26 cellular contexts compared by ENCODE assay signal in genomic region chr12:107894589-107894988, GRCh38.
DNase-seq lines count a peak whose midpoint lies in the region; ATAC-seq, FAIRE-seq and TF ChIP-seq lines count a peak whose summit lies in the region.
"Had no signal": no experiment of that assay in that cellular context is flagged by ENCODE, and none has a peak within 500 bp of the region (broad histone marks: within the 10 kb centered on the region; RNA-seq: fewer than 3 reads in every experiment).

No MANE protein-coding gene starts in this region.

- H3K4me3 ChIP-seq in HCT116 (replicated peaks in 1 of 2; ENCODE audit: low read depth in 1 of 2, low read length in 2 of 2) (no peak overlapping the region), astrocyte (ENCODE audit: insufficient read depth, low read depth, low read length) (no peak overlapping the region), fibroblast of the aortic adventitia (ENCODE audit: low read depth, low read length) (no peak overlapping the region), A673 (ENCODE audit: low read depth, low read length, poor library complexity, severe bottlenecking) (no peak overlapping the region), tibial nerve (no peak overlapping the region)
- H3K4me3 ChIP-seq: SJSA1 had no signal

- intact Hi-C loops in HCT116 (cut with micrococcal nuclease), result no loop called here
- intact Hi-C loops in A673 (cut with micrococcal nuclease; ENCODE audit: unreplicated experiment), result no loop called here
- intact Hi-C loops in CD14-positive monocyte (cut with micrococcal nuclease), result no loop called here

- H4K91ac ChIP-seq in H9 (ENCODE audit: insufficient read length, low read depth, low read length), result no peak overlapping the region

- H3K27me3 ChIP-seq in HCT116 (ENCODE audit: insufficient read depth, low read length) (peaks cover 12% of the 10 kb centered on the region), astrocyte (ENCODE audit: insufficient read depth, low read length) (no peaks in the 10 kb centered on the region), H9 (ENCODE audit: insufficient read depth, low read length) (no peaks in the 10 kb centered on the region), A673 (replicated peaks; ENCODE audit: insufficient read depth, low read depth, low read length, poor library complexity) (peaks cover 44% of the 10 kb centered on the region), tibial nerve (peaks cover 0 to 4% of the 10 kb centered on the region in 2 donors)

- no peaks in the 10 kb centered on the region for H3K23me2 ChIP-seq in H9 (ENCODE audit: insufficient read length, low read depth, low read length, poor library complexity, severe bottlenecking)

- H3K79me2 ChIP-seq in HCT116 (ENCODE audit: insufficient read depth, low read length) (no peaks in the 10 kb centered on the region), astrocyte (ENCODE audit: insufficient read depth, low read length) (no peaks in the 10 kb centered on the region), H9 (ENCODE audit: insufficient read depth, low read length) (no peaks in the 10 kb centered on the region)

- no peak overlapping the region for H3T11ph ChIP-seq in H9 (ENCODE audit: low read length)

- no peaks in the 10 kb centered on the region for H3K79me1 ChIP-seq in H9 (ENCODE audit: insufficient read depth, low read depth, low read length, poor library complexity, severe bottlenecking)

- H3K9me3 Mint-ChIP-seq in astrocyte (ENCODE audit: unreplicated experiment) (no peaks in the 10 kb centered on the region), H9 (no peaks in the 10 kb centered on the region), CD14-positive monocyte (no peaks in the 10 kb centered on the region)

- TF ChIP-seq POLR2A in HCT116 (IDR thresholded peaks at IDR 0.05; ENCODE audit: borderline replicate concordance, extremely low read depth, insufficient read depth, insufficient read length), result no peak
- TF ChIP-seq POLR2A in tibial nerve (IDR thresholded peaks at IDR 0.05), result no peak

- POLR2A ChIA-PET in HCT116 (lab: Charles Lee) (no interaction called here), A673 (lab: Charles Lee; ENCODE audit: low non-redundant PET) (no interaction called here)

- no peaks in the 10 kb centered on the region for H3K36me3 Mint-ChIP-seq in astrocyte (ENCODE audit: low read depth, unreplicated experiment)
- no peaks in the 10 kb centered on the region for H3K36me3 Mint-ChIP-seq in H9 (ENCODE audit: insufficient read depth in 1 of 3, low read depth in 3 of 3)
- no peaks in the 10 kb centered on the region for H3K36me3 Mint-ChIP-seq in CD14-positive monocyte

- H3K9ac ChIP-seq in HCT116 (ENCODE audit: low read length) (no peak overlapping the region), astrocyte (ENCODE audit: low read length) (no peak overlapping the region), H9 (ENCODE audit: extremely low read depth, insufficient read length, low read length) (no peak overlapping the region)
- H3K9ac ChIP-seq: KMS-11 had no signal

- H2BK12ac ChIP-seq in H9 (ENCODE audit: insufficient read length, low read depth, low read length), result no peak overlapping the region

- BruUV-seq in HCT116 (replicated peaks; lab: Mats Ljungman, UMichigan) (no TSS peak), A673 (replicated peaks; lab: Mats Ljungman, UMichigan) (no TSS peak)

- DNase-seq in A172 (ENCODE audit: low spot score) (peak; percentile 41), HCT116 (ENCODE audit: low read depth, low spot score) (no peak), astrocyte (ENCODE audit: low read depth) (no peak), fibroblast of the aortic adventitia (ENCODE audit: low read depth) (peak; percentile 5), H9 (no peak), A673 (ENCODE audit: low spot score) (no peak), CD14-positive monocyte (ENCODE audit: low spot score) (no peak), tibial nerve (ENCODE audit: low spot score in 2 of 2) (no peak)
- DNase-seq: COR-L47; DND-41; GF-D8; H7; NCI-H1105 treated with DMSO at 0.1 percent for 48 hours; NCI-H2029 treated with DMSO at 0.1 percent for 48 hours; NCI-H226; NCI-H510A treated with DMSO at 0.1 percent for 48 hours; NCI-H774; NK-92 treated with Interleukin-12 subunit alpha and Interleukin-12 subunit beta, amount 100 ng/mL, for 24 hours; T-helper 1 cell had no signal

- no peak overlapping the region for H4K5ac ChIP-seq in H9 (ENCODE audit: insufficient read length, low read depth, low read length)

- H3K27ac Mint-ChIP-seq in astrocyte (ENCODE audit: unreplicated experiment) (no peak overlapping the region), H9 (no peak overlapping the region), CD14-positive monocyte (no peak overlapping the region)
- H3K27ac Mint-ChIP-seq: B cell had no signal

- H4K8ac ChIP-seq in H9 (replicated peaks; ENCODE audit: insufficient read length, low read depth, low read length), result no peak overlapping the region

- H3K4me1 ChIP-seq in HCT116 (ENCODE audit: control insufficient read depth in 1 of 2, insufficient read depth in 2 of 2, low read length in 2 of 2), result peaks cover 0 to 3% of the 10 kb centered on the region in 2 experiments; a peak in 1 of 4 replicates
- H3K4me1 ChIP-seq in astrocyte (ENCODE audit: insufficient read depth, low read length), result no peaks in the 10 kb centered on the region
- no peaks in the 10 kb centered on the region for H3K4me1 ChIP-seq in H9 (ENCODE audit: insufficient read depth, low read length)
- no peaks in the 10 kb centered on the region for H3K4me1 ChIP-seq in A673 (ENCODE audit: insufficient read depth, low read length, poor library complexity, severe bottlenecking)
- no peaks in the 10 kb centered on the region for H3K4me1 ChIP-seq in tibial nerve
- H3K4me1 ChIP-seq: SJSA1 had no signal

- H3K56ac ChIP-seq in H9 (ENCODE audit: insufficient read length, low read depth, low read length), result no peak overlapping the region

- RAD21 ChIA-PET in HCT116 (lab: Charles Lee; ENCODE audit: low non-redundant PET in 1 of 2, low total read pairs in 2 of 2, uncharacterized antibody in 2 of 2, unreplicated experiment in 2 of 2), result no interaction called here

- WGBS in H9 (ENCODE audit: extremely low coverage, insufficient read length, low lambda C conversion rate), result no CpG with 5 or more reads among the region's 3 CpGs
- WGBS in tibial nerve, 2 donors, result 76 to 77% methylated on average over 3 of the region's 3 CpGs

- no peak overlapping the region for H3K4me3 Mint-ChIP-seq in astrocyte (ENCODE audit: unreplicated experiment)
- H3K4me3 Mint-ChIP-seq in H9, result no peak overlapping the region
- H3K4me3 Mint-ChIP-seq in CD14-positive monocyte, result no peak overlapping the region
- H3K4me3 Mint-ChIP-seq: B cell had no signal

- no peak for TF ChIP-seq RAD21 in HCT116 (IDR thresholded peaks at IDR 0.05; ENCODE audit: low read depth)

- H2BK15ac ChIP-seq in H9 (ENCODE audit: low read depth, low read length), result no peak overlapping the region

- no peak for TF ChIP-seq EP300 in tibial nerve (IDR thresholded peaks at IDR 0.05)

- H3K27ac ChIP-seq in HCT116 (ENCODE audit: low read depth, low read length) (no peak overlapping the region), astrocyte (ENCODE audit: low read depth, low read length) (no peak overlapping the region), H9 (ENCODE audit: insufficient read length, low read depth, low read length) (no peak overlapping the region), A673 (ENCODE audit: low read depth, low read length, poor library complexity, severe bottlenecking) (no peak overlapping the region), tibial nerve (no peak overlapping the region)
- H3K27ac ChIP-seq: 22Rv1, HL-60, KMS-11, SJSA1 had no signal

- H3K14ac ChIP-seq in H9 (ENCODE audit: insufficient read depth, low read length), result no peak overlapping the region

- H4K20me1 ChIP-seq in HCT116 (ENCODE audit: insufficient read depth) (no peaks in the 10 kb centered on the region), astrocyte (ENCODE audit: insufficient read depth, low read length) (no peaks in the 10 kb centered on the region), H9 (ENCODE audit: control insufficient read depth, insufficient read depth, insufficient read length) (no peaks in the 10 kb centered on the region)

- ATAC-seq in HCT116, result peak; percentile 30; the same call in 1 of the 2 replicates
- ATAC-seq: Panc1, Right ventricle myocardium inferior had no signal

- H3K4me1 Mint-ChIP-seq in astrocyte (ENCODE audit: low read depth, unreplicated experiment) (no peaks in the 10 kb centered on the region), H9 (no peaks in the 10 kb centered on the region), CD14-positive monocyte (peaks cover 3% of the 10 kb centered on the region)
- H3K4me1 Mint-ChIP-seq: B cell had no signal

- H3K9me3 ChIP-seq in HCT116 (ENCODE audit: control insufficient read depth in 1 of 2, insufficient read depth in 1 of 2, low read depth in 1 of 2, low read length in 2 of 2), result no peaks in the 10 kb centered on the region
- no peaks in the 10 kb centered on the region for H3K9me3 ChIP-seq in astrocyte (ENCODE audit: insufficient read depth, low read depth, low read length)
- H3K9me3 ChIP-seq in H9 (ENCODE audit: control insufficient read depth, low read depth, low read length), result no peaks in the 10 kb centered on the region
- no peaks in the 10 kb centered on the region for H3K9me3 ChIP-seq in A673 (ENCODE audit: low read depth, low read length, poor library complexity, severe bottlenecking)
- no peaks in the 10 kb centered on the region for H3K9me3 ChIP-seq in tibial nerve
- H3K9me3 ChIP-seq: SJSA1 had no signal

- H3K9me2 ChIP-seq in HCT116 (ENCODE audit: insufficient read depth), result no peaks in the 10 kb centered on the region

- H3K4me2 ChIP-seq in HCT116 (ENCODE audit: low read length), result no peak overlapping the region
- H3K4me2 ChIP-seq in astrocyte (ENCODE audit: low read length), result no peak overlapping the region
- no peak overlapping the region for H3K4me2 ChIP-seq in H9 (ENCODE audit: insufficient read depth, insufficient read length, low read length)
- H3K4me2 ChIP-seq: KMS-11 had no signal

- no peak overlapping the region for H2BK5ac ChIP-seq in H9 (ENCODE audit: insufficient read length, low read length)

- CTCF ChIA-PET in HCT116 (lab: Charles Lee) (interaction anchor here (1.2 to 1.4 kb wide), 2 partner anchors 9 to 11 kb away, joined by 3 to 4 read pairs; no protein-coding TSS in a partner anchor), A673 (lab: Charles Lee) (no interaction called here)

- H2BK120ac ChIP-seq in H9 (ENCODE audit: low read depth, low read length, poor library complexity, severe bottlenecking), result no peak overlapping the region

- no peak overlapping the region for H2AK5ac ChIP-seq in H9 (ENCODE audit: insufficient read length, low read length)

- H2BK20ac ChIP-seq in H9 (ENCODE audit: low read depth, low read length, poor library complexity, severe bottlenecking), result no peak overlapping the region

- H3K23ac ChIP-seq in H9 (ENCODE audit: insufficient read length, low read depth, low read length), result no peak overlapping the region

- H3K4ac ChIP-seq in H9 (ENCODE audit: low read depth, low read length), result no peak overlapping the region

- H2AFZ ChIP-seq in HCT116 (ENCODE audit: low read depth, low read length, poor library complexity, severe bottlenecking), result no peak overlapping the region
- no peak overlapping the region for H2AFZ ChIP-seq in astrocyte (ENCODE audit: low read depth, low read length)
- no peak overlapping the region for H2AFZ ChIP-seq in H9 (ENCODE audit: low read length)

- H3K27me3 Mint-ChIP-seq in astrocyte (ENCODE audit: low read depth, unreplicated experiment) (no peaks in the 10 kb centered on the region), H9 (ENCODE audit: low read depth) (no peaks in the 10 kb centered on the region; the same call in 1 of the 2 replicates), CD14-positive monocyte (ENCODE audit: low read depth in 3 of 3) (peaks cover 4 to 13% (median 7%) of the 10 kb centered on the region in 3 donors)

- TF ChIP-seq CTCF in HCT116 (IDR thresholded peaks at IDR 0.05 in 2 of 3, conservative IDR thresholded peaks at IDR 0.05 in 1 of 3; ENCODE audit: borderline replicate concordance in 1 of 3, insufficient read depth in 1 of 3, low read depth in 2 of 3, low read length in 2 of 3), result no peak
- TF ChIP-seq CTCF in astrocyte (IDR thresholded peaks at IDR 0.05; ENCODE audit: insufficient read depth, low read depth, low read length), result no peak
- TF ChIP-seq CTCF in fibroblast of the aortic adventitia (IDR thresholded peaks at IDR 0.05; ENCODE audit: insufficient read depth, low read length), result no peak
- no peak for TF ChIP-seq CTCF in H9 (conservative IDR thresholded peaks at IDR 0.05)
- TF ChIP-seq CTCF in A673 (conservative IDR thresholded peaks at IDR 0.05; ENCODE audit: low read depth, low read length), result no peak
- TF ChIP-seq CTCF in CD14-positive monocyte (IDR thresholded peaks at IDR 0.05), result no peak
- TF ChIP-seq CTCF in tibial nerve (IDR thresholded peaks at IDR 0.05), result no peak

- H3K36me3 ChIP-seq in HCT116 (ENCODE audit: control insufficient read depth in 1 of 2, insufficient read depth in 2 of 2, low read length in 2 of 2), result no peaks in the 10 kb centered on the region
- H3K36me3 ChIP-seq in astrocyte (ENCODE audit: insufficient read depth, low read length), result no peaks in the 10 kb centered on the region
- no peaks in the 10 kb centered on the region for H3K36me3 ChIP-seq in A673 (ENCODE audit: insufficient read depth, low read length, poor library complexity, severe bottlenecking)
- H3K36me3 ChIP-seq in tibial nerve, result no peaks in the 10 kb centered on the region
- H3K36me3 ChIP-seq: SJSA1 had no signal

- FAIRE-seq in astrocyte (lab: Jason Lieb, UNC), result peak; percentile 5

- no peak overlapping the region for H3K18ac ChIP-seq in H9 (ENCODE audit: insufficient read length, low read depth, low read length)

Comparison
In these comparisons a context has a peak if more than half of its experiments do, and no peak if none do; other contexts are left out.
1. DNase-seq: peak in A172 (single experiment) and fibroblast of the aortic adventitia (single experiment); none in HCT116 (single experiment), astrocyte (single experiment), H9 (single experiment), A673 (single experiment), CD14-positive monocyte (single experiment) and tibial nerve (0 of 2).